Comparison of ENCODE assay signal across 1 cellular context in the genomic region with DNA sequence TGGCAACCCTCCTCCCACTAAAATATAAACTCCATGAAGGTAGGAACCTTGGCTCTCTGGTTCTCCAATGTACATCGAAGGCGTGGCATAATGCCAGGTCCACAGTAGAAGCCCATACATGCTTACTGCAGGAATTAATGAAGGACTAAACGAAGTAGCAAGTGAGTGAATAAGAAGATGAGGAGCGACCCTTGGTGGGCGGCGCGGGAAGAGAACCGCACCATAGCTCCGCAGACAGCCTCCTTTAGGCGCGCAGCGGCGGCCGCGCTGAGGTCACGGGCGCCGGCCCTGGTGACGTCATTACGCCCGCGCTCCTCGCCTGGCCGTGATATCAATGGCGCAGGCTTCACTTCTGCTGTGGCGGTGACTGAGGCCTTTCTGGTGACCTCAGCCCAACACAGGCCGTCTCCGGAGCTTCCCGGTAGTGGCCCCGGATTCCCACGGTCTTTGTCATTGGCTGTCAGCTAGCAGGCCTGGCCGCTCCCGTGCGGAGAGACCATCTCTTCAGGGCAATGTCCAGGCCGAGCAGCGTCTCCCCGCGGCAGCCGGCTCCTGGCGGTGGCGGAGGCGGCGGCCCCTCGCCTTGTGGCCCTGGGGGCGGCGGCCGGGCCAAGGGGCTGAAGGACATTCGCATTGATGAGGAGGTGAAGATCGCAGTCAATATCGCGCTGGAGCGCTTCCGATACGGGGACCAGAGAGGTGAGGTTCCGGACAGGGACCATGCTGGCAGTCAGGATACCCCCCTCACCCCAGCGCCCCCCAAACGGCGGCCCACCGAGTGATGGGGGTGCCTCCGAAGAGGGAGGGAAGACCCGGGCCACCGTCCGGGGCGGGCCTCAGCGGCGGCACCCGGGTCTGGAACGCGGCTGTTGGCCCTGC.
TF ChIP-seq lines count a peak whose summit lies in the region.

TSS of gene YTHDC2 (plus strand) at position 311 of the 879 bp plus-strand sequence. CDS start at position 513, 202 bp downstream.

TF ChIP-seq in HepG2, 621 proteins besides CTCF, POLR2A, EP300 and RAD21 (continued from another document and continues in another):
- TF ChIP-seq, protein P1, sequence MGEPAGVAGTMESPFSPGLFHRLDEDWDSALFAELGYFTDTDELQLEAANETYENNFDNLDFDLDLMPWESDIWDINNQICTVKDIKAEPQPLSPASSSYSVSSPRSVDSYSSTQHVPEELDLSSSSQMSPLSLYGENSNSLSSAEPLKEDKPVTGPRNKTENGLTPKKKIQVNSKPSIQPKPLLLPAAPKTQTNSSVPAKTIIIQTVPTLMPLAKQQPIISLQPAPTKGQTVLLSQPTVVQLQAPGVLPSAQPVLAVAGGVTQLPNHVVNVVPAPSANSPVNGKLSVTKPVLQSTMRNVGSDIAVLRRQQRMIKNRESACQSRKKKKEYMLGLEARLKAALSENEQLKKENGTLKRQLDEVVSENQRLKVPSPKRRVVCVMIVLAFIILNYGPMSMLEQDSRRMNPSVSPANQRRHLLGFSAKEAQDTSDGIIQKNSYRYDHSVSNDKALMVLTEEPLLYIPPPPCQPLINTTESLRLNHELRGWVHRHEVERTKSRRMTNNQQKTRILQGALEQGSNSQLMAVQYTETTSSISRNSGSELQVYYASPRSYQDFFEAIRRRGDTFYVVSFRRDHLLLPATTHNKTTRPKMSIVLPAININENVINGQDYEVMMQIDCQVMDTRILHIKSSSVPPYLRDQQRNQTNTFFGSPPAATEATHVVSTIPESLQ (CRISPR knock-in tag; conservative IDR thresholded peaks at IDR 0.05), result no peak
- TF ChIP-seq, protein P2, sequence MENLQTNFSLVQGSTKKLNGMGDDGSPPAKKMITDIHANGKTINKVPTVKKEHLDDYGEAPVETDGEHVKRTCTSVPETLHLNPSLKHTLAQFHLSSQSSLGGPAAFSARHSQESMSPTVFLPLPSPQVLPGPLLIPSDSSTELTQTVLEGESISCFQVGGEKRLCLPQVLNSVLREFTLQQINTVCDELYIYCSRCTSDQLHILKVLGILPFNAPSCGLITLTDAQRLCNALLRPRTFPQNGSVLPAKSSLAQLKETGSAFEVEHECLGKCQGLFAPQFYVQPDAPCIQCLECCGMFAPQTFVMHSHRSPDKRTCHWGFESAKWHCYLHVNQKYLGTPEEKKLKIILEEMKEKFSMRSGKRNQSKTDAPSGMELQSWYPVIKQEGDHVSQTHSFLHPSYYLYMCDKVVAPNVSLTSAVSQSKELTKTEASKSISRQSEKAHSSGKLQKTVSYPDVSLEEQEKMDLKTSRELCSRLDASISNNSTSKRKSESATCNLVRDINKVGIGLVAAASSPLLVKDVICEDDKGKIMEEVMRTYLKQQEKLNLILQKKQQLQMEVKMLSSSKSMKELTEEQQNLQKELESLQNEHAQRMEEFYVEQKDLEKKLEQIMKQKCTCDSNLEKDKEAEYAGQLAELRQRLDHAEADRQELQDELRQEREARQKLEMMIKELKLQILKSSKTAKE (CRISPR knock-in tag; IDR thresholded peaks at IDR 0.05; ENCODE audit: borderline replicate concordance), result no peak
- TF ChIP-seq ZNF30 (CRISPR knock-in tag; IDR thresholded peaks at IDR 0.05), result no peak
- TF ChIP-seq ETV6 (CRISPR knock-in tag; conservative IDR thresholded peaks at IDR 0.05), result 0 out of 2 replicates have a peak, but pooled peaks have one; percentile 53
- TF ChIP-seq ZNF343 (CRISPR knock-in tag; IDR thresholded peaks at IDR 0.05), result 0 out of 2 replicates have a peak, but pooled peaks have one; percentile 58
- no peak for TF ChIP-seq NCOA2 (CRISPR knock-in tag; IDR thresholded peaks at IDR 0.05)
- TF ChIP-seq, protein P3, sequence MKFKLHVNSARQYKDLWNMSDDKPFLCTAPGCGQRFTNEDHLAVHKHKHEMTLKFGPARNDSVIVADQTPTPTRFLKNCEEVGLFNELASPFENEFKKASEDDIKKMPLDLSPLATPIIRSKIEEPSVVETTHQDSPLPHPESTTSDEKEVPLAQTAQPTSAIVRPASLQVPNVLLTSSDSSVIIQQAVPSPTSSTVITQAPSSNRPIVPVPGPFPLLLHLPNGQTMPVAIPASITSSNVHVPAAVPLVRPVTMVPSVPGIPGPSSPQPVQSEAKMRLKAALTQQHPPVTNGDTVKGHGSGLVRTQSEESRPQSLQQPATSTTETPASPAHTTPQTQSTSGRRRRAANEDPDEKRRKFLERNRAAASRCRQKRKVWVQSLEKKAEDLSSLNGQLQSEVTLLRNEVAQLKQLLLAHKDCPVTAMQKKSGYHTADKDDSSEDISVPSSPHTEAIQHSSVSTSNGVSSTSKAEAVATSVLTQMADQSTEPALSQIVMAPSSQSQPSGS (CRISPR knock-in tag; IDR thresholded peaks at IDR 0.05), result peak; percentile 98
- peak; percentile 70; the same call in 1 of the 2 replicates for TF ChIP-seq POGZ (CRISPR knock-in tag; IDR thresholded peaks at IDR 0.05)
- 0 out of 2 replicates have a peak, but pooled peaks have one; percentile 20 for TF ChIP-seq SIX4 (CRISPR knock-in tag; IDR thresholded peaks at IDR 0.05)
- peak; percentile 50; the same call in 1 of the 2 replicates for TF ChIP-seq ZNF441 (CRISPR knock-in tag; IDR thresholded peaks at IDR 0.05; ENCODE audit: borderline replicate concordance)
- TF ChIP-seq, protein P4, sequence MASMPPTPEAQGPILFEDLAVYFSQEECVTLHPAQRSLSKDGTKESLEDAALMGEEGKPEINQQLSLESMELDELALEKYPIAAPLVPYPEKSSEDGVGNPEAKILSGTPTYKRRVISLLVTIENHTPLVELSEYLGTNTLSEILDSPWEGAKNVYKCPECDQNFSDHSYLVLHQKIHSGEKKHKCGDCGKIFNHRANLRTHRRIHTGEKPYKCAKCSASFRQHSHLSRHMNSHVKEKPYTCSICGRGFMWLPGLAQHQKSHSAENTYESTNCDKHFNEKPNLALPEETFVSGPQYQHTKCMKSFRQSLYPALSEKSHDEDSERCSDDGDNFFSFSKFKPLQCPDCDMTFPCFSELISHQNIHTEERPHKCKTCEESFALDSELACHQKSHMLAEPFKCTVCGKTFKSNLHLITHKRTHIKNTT (CRISPR knock-in tag; IDR thresholded peaks at IDR 0.05), result no peak
- TF ChIP-seq ETV5 (CRISPR knock-in tag; IDR thresholded peaks at IDR 0.05; ENCODE audit: borderline replicate concordance), result peak; percentile 18; the same call in 1 of the 2 replicates
- peak; percentile 100 for TF ChIP-seq ATF7 (IDR thresholded peaks at IDR 0.05)
- peak; percentile 98 for TF ChIP-seq ATF7 (CRISPR knock-in tag; IDR thresholded peaks at IDR 0.05)
- peak; percentile 39; the same call in 1 of the 2 replicates for TF ChIP-seq HNF4G (IDR thresholded peaks at IDR 0.05; ENCODE audit: borderline replicate concordance, low read depth, low read length)
- TF ChIP-seq HNF4G (CRISPR knock-in tag; IDR thresholded peaks at IDR 0.05; ENCODE audit: borderline replicate concordance, low read depth), result no peak
- no peak for TF ChIP-seq ZBTB43 (CRISPR knock-in tag; conservative IDR thresholded peaks at IDR 0.05)
- TF ChIP-seq ZNF775 (CRISPR knock-in tag; IDR thresholded peaks at IDR 0.05; ENCODE audit: borderline replicate concordance), result no peak
- no peak for TF ChIP-seq TCF7 (IDR thresholded peaks at IDR 0.05; ENCODE audit: low read depth)
- no peak for TF ChIP-seq NFE2L1 (CRISPR knock-in tag; IDR thresholded peaks at IDR 0.05; ENCODE audit: borderline replicate concordance)
- TF ChIP-seq ZNF264 (CRISPR knock-in tag; IDR thresholded peaks at IDR 0.05), result no peak
- TF ChIP-seq IRF2 (CRISPR knock-in tag; IDR thresholded peaks at IDR 0.05), result peak; percentile 82
- TF ChIP-seq SIN3A (IDR thresholded peaks at IDR 0.05; ENCODE audit: borderline replicate concordance, low read depth, low read length), result no peak
- no peak for TF ChIP-seq NR1H2 (CRISPR knock-in tag; IDR thresholded peaks at IDR 0.05; ENCODE audit: borderline replicate concordance, low read depth)
- TF ChIP-seq ZNF446 (CRISPR knock-in tag; IDR thresholded peaks at IDR 0.05), result peak; percentile 93; the same call in 1 of the 2 replicates
- peak; percentile 55; the same call in 1 of the 2 replicates for TF ChIP-seq AKAP8 (CRISPR knock-in tag; IDR thresholded peaks at IDR 0.05)
- TF ChIP-seq ZSCAN20 (CRISPR knock-in tag; IDR thresholded peaks at IDR 0.05; ENCODE audit: borderline replicate concordance), result no peak
- TF ChIP-seq MTERF4 (CRISPR knock-in tag; IDR thresholded peaks at IDR 0.05), result 0 out of 2 replicates have a peak, but pooled peaks have one; percentile 70
- no peak for TF ChIP-seq SP1 (IDR thresholded peaks at IDR 0.05)
- no peak; the same call in 1 of the 2 replicates for TF ChIP-seq SP1 (CRISPR knock-in tag; IDR thresholded peaks at IDR 0.05)
- peak; percentile 39 for TF ChIP-seq STAG1 (CRISPR knock-in tag; IDR thresholded peaks at IDR 0.05)
- TF ChIP-seq ZNF879 (CRISPR knock-in tag; IDR thresholded peaks at IDR 0.05), result no peak
- TF ChIP-seq THAP11 (CRISPR knock-in tag; IDR thresholded peaks at IDR 0.05), result peak; percentile 71
- peak; percentile 72; the same call in 1 of the 2 replicates for TF ChIP-seq ZNF335 (CRISPR knock-in tag; IDR thresholded peaks at IDR 0.05)
- no peak for TF ChIP-seq ZNF552 (CRISPR knock-in tag; IDR thresholded peaks at IDR 0.05; ENCODE audit: borderline replicate concordance)
- peak; percentile 48 for TF ChIP-seq NFYC (CRISPR knock-in tag; IDR thresholded peaks at IDR 0.05)
- peak; percentile 56 for TF ChIP-seq RARA (CRISPR knock-in tag; IDR thresholded peaks at IDR 0.05)
- TF ChIP-seq ZBTB44 (CRISPR knock-in tag; IDR thresholded peaks at IDR 0.05), result no peak; the same call in 1 of the 2 replicates
- no peak for TF ChIP-seq FOXK2 (IDR thresholded peaks at IDR 0.05)
- no peak for TF ChIP-seq ZNF251 (CRISPR knock-in tag; IDR thresholded peaks at IDR 0.05)
- TF ChIP-seq SSRP1 (CRISPR knock-in tag; IDR thresholded peaks at IDR 0.05), result no peak
- peak; percentile 57; the same call in 1 of the 2 replicates for TF ChIP-seq ZNF33B (CRISPR knock-in tag; IDR thresholded peaks at IDR 0.05)
- no peak for TF ChIP-seq ZNF138 (CRISPR knock-in tag; IDR thresholded peaks at IDR 0.05; ENCODE audit: low read depth)
- TF ChIP-seq TOE1 (CRISPR knock-in tag; IDR thresholded peaks at IDR 0.05), result peak; percentile 68; the same call in 1 of the 2 replicates
- no peak for TF ChIP-seq ZNF296 (CRISPR knock-in tag; conservative IDR thresholded peaks at IDR 0.05)
- peak; percentile 78 for TF ChIP-seq DMAP1 (CRISPR knock-in tag; IDR thresholded peaks at IDR 0.05)
- no peak for TF ChIP-seq CHD4 (IDR thresholded peaks at IDR 0.05; ENCODE audit: borderline replicate concordance, low read length)
- TF ChIP-seq FOXP1 (IDR thresholded peaks at IDR 0.05), result no peak
- TF ChIP-seq FOXP1 (CRISPR knock-in tag; IDR thresholded peaks at IDR 0.05), result no peak
- TF ChIP-seq, protein P5, sequence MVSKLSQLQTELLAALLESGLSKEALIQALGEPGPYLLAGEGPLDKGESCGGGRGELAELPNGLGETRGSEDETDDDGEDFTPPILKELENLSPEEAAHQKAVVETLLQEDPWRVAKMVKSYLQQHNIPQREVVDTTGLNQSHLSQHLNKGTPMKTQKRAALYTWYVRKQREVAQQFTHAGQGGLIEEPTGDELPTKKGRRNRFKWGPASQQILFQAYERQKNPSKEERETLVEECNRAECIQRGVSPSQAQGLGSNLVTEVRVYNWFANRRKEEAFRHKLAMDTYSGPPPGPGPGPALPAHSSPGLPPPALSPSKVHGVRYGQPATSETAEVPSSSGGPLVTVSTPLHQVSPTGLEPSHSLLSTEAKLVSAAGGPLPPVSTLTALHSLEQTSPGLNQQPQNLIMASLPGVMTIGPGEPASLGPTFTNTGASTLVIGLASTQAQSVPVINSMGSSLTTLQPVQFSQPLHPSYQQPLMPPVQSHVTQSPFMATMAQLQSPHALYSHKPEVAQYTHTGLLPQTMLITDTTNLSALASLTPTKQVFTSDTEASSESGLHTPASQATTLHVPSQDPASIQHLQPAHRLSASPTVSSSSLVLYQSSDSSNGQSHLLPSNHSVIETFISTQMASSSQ (IDR thresholded peaks at IDR 0.05; ENCODE audit: low read depth), result no peak
- TF ChIP-seq, protein P5 (CRISPR knock-in tag; IDR thresholded peaks at IDR 0.05; ENCODE audit: borderline replicate concordance), result peak; percentile 63
- TF ChIP-seq BRD4 (CRISPR knock-in tag; IDR thresholded peaks at IDR 0.05), result peak; percentile 67; the same call in 1 of the 2 replicates
